19 cellular contexts compared by ENCODE assay signal in the genomic region with DNA sequence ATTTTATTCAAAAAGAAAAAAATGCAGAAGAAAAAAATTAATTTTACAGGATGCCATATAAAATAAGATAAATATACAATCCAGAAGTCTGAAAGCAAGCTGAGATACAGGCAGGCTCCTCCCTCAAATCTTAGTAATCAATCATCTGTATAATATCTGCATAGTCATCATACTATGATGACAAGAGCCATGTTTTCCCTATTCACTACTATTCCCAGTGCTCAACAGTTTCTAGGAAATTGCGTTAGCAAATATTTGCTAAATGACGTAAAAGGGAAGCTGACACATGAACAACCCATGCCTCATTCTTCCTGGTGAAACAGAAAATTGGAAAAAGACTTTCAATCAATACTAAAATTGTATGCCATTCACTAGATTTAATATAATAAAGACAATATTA.
DNase-seq lines count a peak whose midpoint lies in the region; ATAC-seq and TF ChIP-seq lines count a peak whose summit lies in the region.
"Had no signal": no experiment of that assay in that cellular context is flagged by ENCODE, and none has a peak within 500 bp of the region (broad histone marks: within the 10 kb centered on the region; RNA-seq: fewer than 3 reads in every experiment).

No MANE protein-coding gene starts in this region.

- no CpG with 5 or more reads among the region's 2 CpGs for WGBS in IMR-90 (ENCODE audit: extremely low coverage in 2 of 2, insufficient read length in 1 of 2), 2 experiments

- H2AK9ac ChIP-seq in IMR-90 (replicated peaks; ENCODE audit: low read depth, low read length, poor library complexity): no peak overlapping the region

- intact Hi-C loops in IMR-90 (cut with micrococcal nuclease): no loop called here

- BruUV-seq in IMR-90 (replicated peaks; lab: Mats Ljungman, UMichigan): no TSS peak

- no peak for TF ChIP-seq POLR2A in IMR-90 (IDR thresholded peaks at IDR 0.05; ENCODE audit: low read depth, low read length)

- H3K23ac ChIP-seq in IMR-90 (ENCODE audit: low read depth, low read length): no peak overlapping the region

- in situ Hi-C loops in IMR-90 (cut with MboI; ENCODE audit: low sequenced_read_pairs): no loop called here

- H2BK20ac ChIP-seq in IMR-90 (ENCODE audit: low read depth, low read length): no peak overlapping the region

- no peak overlapping the region for H3K14ac ChIP-seq in IMR-90 (replicated peaks; ENCODE audit: low read depth, low read length)

- no peaks in the 10 kb centered on the region for H3K79me1 ChIP-seq in IMR-90 (ENCODE audit: low read depth in 1 of 2, low read length in 2 of 2)

- no peak for TF ChIP-seq RAD21 in IMR-90 (IDR thresholded peaks at IDR 0.05; ENCODE audit: low read length)

- no peak overlapping the region for H3K56ac ChIP-seq in IMR-90 (ENCODE audit: extremely low read depth, insufficient read depth, low read length)

- H3K4ac ChIP-seq in IMR-90 (ENCODE audit: low read depth, low read length): no peak overlapping the region

- H3K36me3 ChIP-seq in IMR-90 (ENCODE audit: control insufficient read depth, insufficient read depth, low read length) (no peaks in the 10 kb centered on the region), SJCRH30 (no peaks in the 10 kb centered on the region)
- H3K36me3 ChIP-seq: BLaER1 treated with 17β-estradiol and CSF1 and Interleukin-3, amounts not matched to agents 10 nM and 100 nM; colonic mucosa; esophagus muscularis mucosa had no signal

- H2BK120ac ChIP-seq in IMR-90 (ENCODE audit: low read depth, low read length): no peak overlapping the region

- H4K5ac ChIP-seq in IMR-90 (ENCODE audit: low read depth, low read length): no peak overlapping the region

- no peak for ATAC-seq in IMR-90 (ENCODE audit: low read depth)
- ATAC-seq in HG02759 (IDR thresholded peaks at IDR 0.05; ENCODE audit: unreplicated experiment): no peak
- ATAC-seq: activated CD8-positive, alpha-beta T cell treated with anti-CD3 and anti-CD28 coated beads for 36 hours; GM12878; HCT116; naive thymus-derived CD4-positive, alpha-beta T cell had no signal

- H3K4me3 ChIP-seq in IMR-90 (ENCODE audit: insufficient read depth, low read depth, low read length) (no peak overlapping the region), SJCRH30 (no peak overlapping the region)
- H3K4me3 ChIP-seq: BLaER1 treated with 17β-estradiol and CSF1 and Interleukin-3, amounts not matched to agents 10 nM and 100 nM; colonic mucosa; esophagus muscularis mucosa; GM12878; SK-N-MC had no signal

- dilution Hi-C loops in IMR-90 (cut with HindIII; ENCODE audit: low sequenced_read_pairs, unreplicated experiment): no loop called here

- no peak for TF ChIP-seq CTCF in IMR-90 (conservative IDR thresholded peaks at IDR 0.05; ENCODE audit: low read depth, low read length)

- H3K4me1 ChIP-seq in IMR-90 (ENCODE audit: control insufficient read depth, insufficient read depth, low read length) (no peaks in the 10 kb centered on the region), SJCRH30 (no peaks in the 10 kb centered on the region)
- H3K4me1 ChIP-seq: colonic mucosa, esophagus muscularis mucosa had no signal

- DNase-seq in EL: peak; percentile 60
- DNase-seq in IMR-90: peak; percentile 24
- DNase-seq in SW 1271 (lab: John Stamatoyannopoulos, UW): peak; percentile 17 to 27
- peak; percentile 3 for DNase-seq in iris pigment epithelial cell (ENCODE audit: low read depth)
- no peak for DNase-seq in SJCRH30
- DNase-seq in anterior cingulate cortex (lab: John Stamatoyannopoulos, UW): no peak
- DNase-seq in RPMI8226: no peak
- DNase-seq: activated CD8-positive, alpha-beta T cell treated with anti-CD3 and anti-CD28 coated beads for 36 hours; amygdala; colonic mucosa; naive thymus-derived CD4-positive, alpha-beta T cell; NK-92 treated with Interleukin-12 subunit alpha and Interleukin-12 subunit beta, amount 100 ng/mL, for 24 hours; stimulated activated CD4-positive, alpha-beta T cell treated with anti-CD3 and anti-CD28 coated beads, Interleukin-12 subunit alpha, Interleukin-12 subunit beta, amount 100 ng/mL, for 4 hours had no signal

- H3K27me3 ChIP-seq in IMR-90 (ENCODE audit: control insufficient read depth, insufficient read depth, low read length) (no peaks in the 10 kb centered on the region), SJCRH30 (0 out of 2 replicates have a peak, but pooled peaks cover 1% of the 10 kb centered on the region)
- H3K27me3 ChIP-seq: BLaER1 treated with 17β-estradiol and CSF1 and Interleukin-3, amounts not matched to agents 10 nM and 100 nM; colonic mucosa; esophagus muscularis mucosa had no signal

- H2AFZ ChIP-seq in IMR-90 (replicated peaks; ENCODE audit: low read length, poor library complexity): no peak overlapping the region

- no peaks in the 10 kb centered on the region for H3K9me3 ChIP-seq in IMR-90 (ENCODE audit: control insufficient read depth, insufficient read depth, low read length)
- no peaks in the 10 kb centered on the region for H3K9me3 ChIP-seq in SJCRH30 (replicated peaks)
- H3K9me3 ChIP-seq: BLaER1 treated with 17β-estradiol and CSF1 and Interleukin-3, amounts not matched to agents 10 nM and 100 nM; colonic mucosa; esophagus muscularis mucosa had no signal

- CTCF ChIA-PET in IMR-90 (lab: Yijun Ruan, JAX): no interaction called here

- no peak overlapping the region for H4K8ac ChIP-seq in IMR-90 (ENCODE audit: low read depth in 2 of 2, low read length in 2 of 2)

- no peak overlapping the region for H2BK15ac ChIP-seq in IMR-90 (ENCODE audit: low read depth, low read length)

- H4K20me1 ChIP-seq in IMR-90 (ENCODE audit: insufficient read depth, low read length): no peaks in the 10 kb centered on the region
- H4K20me1 ChIP-seq: BLaER1 treated with 17β-estradiol and CSF1 and Interleukin-3, amounts not matched to agents 10 nM and 100 nM had no signal

- H4K91ac ChIP-seq in IMR-90 (ENCODE audit: insufficient read depth, low read depth, low read length): no peak overlapping the region

- POLR2A ChIA-PET in IMR-90 (lab: Charles Lee; ENCODE audit: unreplicated experiment): no interaction called here

- H2BK5ac ChIP-seq in IMR-90 (ENCODE audit: low read depth, low read length, poor library complexity, severe bottlenecking): no peak overlapping the region

- no peak overlapping the region for H3K9ac ChIP-seq in IMR-90 (ENCODE audit: low read depth, low read length)
- H3K9ac ChIP-seq: BLaER1 treated with 17β-estradiol and CSF1 and Interleukin-3, amounts not matched to agents 10 nM and 100 nM had no signal

- H3K18ac ChIP-seq in IMR-90 (ENCODE audit: low read depth, low read length): no peak overlapping the region

- no peak overlapping the region for H3K27ac ChIP-seq in IMR-90 (ENCODE audit: insufficient read depth, low read length)
- no peak overlapping the region for H3K27ac ChIP-seq in SJCRH30
- H3K27ac ChIP-seq: BLaER1 treated with 17β-estradiol and CSF1 and Interleukin-3, amounts not matched to agents 10 nM and 100 nM; colonic mucosa; esophagus muscularis mucosa; SK-N-MC had no signal

- H2AK5ac ChIP-seq in IMR-90 (ENCODE audit: low read depth, low read length): no peak overlapping the region

- H3K4me2 ChIP-seq in IMR-90 (ENCODE audit: low read depth, low read length): no peak overlapping the region

- no peaks in the 10 kb centered on the region for H3K9me1 ChIP-seq in IMR-90 (ENCODE audit: insufficient read depth, low read length)

TF ChIP-seq in IMR-90, 13 proteins besides CTCF, POLR2A, EP300 and RAD21:
- TF ChIP-seq NFE2L2 (IDR thresholded peaks at IDR 0.05; ENCODE audit: low read depth, low read length): no peak
- TF ChIP-seq MAFK (IDR thresholded peaks at IDR 0.05; ENCODE audit: low read depth, low read length): peak; percentile 45

Comparison
In these comparisons a context has a peak if more than half of its experiments do, and no peak if none do; other contexts are left out.
1. DNase-seq: peak in EL (single experiment), IMR-90 (single experiment), SW 1271 (2 of 2) and iris pigment epithelial cell (single experiment); none in SJCRH30 (0 of 2), anterior cingulate cortex (0 of 58) and RPMI8226 (single experiment).